ENCODE assay signal across 1 cellular context in the genomic region with DNA sequence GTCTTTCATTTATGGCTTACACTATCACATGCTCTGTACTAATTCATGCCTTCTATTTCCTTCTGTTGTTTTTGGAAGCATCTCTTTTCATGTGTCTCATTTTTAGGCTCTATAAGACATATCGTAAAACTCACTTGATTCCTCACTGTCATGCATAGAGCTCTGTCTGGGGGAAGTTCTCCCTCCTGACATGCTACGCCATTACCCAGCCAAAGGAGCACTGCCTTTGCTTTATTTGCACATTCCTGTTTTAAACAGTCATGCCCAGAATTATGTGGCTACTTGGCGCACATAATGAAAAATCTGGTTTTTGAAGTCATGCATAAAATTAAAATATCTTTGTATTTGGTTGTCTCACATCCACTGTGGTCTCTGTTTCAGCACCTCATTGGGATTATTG.
TF ChIP-seq lines count a peak whose summit lies in the region.

No MANE protein-coding gene starts in this region.

TF ChIP-seq in IMR-90, 13 proteins besides CTCF, POLR2A, EP300 and RAD21 (continued from another document):
- TF ChIP-seq, protein P1, sequence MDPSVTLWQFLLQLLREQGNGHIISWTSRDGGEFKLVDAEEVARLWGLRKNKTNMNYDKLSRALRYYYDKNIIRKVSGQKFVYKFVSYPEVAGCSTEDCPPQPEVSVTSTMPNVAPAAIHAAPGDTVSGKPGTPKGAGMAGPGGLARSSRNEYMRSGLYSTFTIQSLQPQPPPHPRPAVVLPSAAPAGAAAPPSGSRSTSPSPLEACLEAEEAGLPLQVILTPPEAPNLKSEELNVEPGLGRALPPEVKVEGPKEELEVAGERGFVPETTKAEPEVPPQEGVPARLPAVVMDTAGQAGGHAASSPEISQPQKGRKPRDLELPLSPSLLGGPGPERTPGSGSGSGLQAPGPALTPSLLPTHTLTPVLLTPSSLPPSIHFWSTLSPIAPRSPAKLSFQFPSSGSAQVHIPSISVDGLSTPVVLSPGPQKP (IDR thresholded peaks at IDR 0.05; ENCODE audit: borderline replicate concordance, low read depth, low read length), result no peak
- TF ChIP-seq RCOR1 (IDR thresholded peaks at IDR 0.05; ENCODE audit: insufficient replicate concordance, low read length), result no peak
- no peak for TF ChIP-seq FOS (IDR thresholded peaks at IDR 0.05; ENCODE audit: low read depth, low read length)
- no peak for TF ChIP-seq MAZ (IDR thresholded peaks at IDR 0.05; ENCODE audit: borderline replicate concordance, low read depth, low read length)
- no peak for TF ChIP-seq NFE2L2 (IDR thresholded peaks at IDR 0.05; ENCODE audit: low read depth, low read length)
- TF ChIP-seq, protein P2, sequence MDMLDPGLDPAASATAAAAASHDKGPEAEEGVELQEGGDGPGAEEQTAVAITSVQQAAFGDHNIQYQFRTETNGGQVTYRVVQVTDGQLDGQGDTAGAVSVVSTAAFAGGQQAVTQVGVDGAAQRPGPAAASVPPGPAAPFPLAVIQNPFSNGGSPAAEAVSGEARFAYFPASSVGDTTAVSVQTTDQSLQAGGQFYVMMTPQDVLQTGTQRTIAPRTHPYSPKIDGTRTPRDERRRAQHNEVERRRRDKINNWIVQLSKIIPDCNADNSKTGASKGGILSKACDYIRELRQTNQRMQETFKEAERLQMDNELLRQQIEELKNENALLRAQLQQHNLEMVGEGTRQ (IDR thresholded peaks at IDR 0.05; ENCODE audit: low read depth, low read length), result no peak
- no peak for TF ChIP-seq MAFK (IDR thresholded peaks at IDR 0.05; ENCODE audit: low read depth, low read length)
- no peak for TF ChIP-seq MXI1 (IDR thresholded peaks at IDR 0.05; ENCODE audit: borderline replicate concordance, low read depth, low read length)
- TF ChIP-seq CHD1 (IDR thresholded peaks at IDR 0.05; ENCODE audit: low read depth, low read length), result no peak
